24 cellular contexts compared by ENCODE assay signal in the genomic region with DNA sequence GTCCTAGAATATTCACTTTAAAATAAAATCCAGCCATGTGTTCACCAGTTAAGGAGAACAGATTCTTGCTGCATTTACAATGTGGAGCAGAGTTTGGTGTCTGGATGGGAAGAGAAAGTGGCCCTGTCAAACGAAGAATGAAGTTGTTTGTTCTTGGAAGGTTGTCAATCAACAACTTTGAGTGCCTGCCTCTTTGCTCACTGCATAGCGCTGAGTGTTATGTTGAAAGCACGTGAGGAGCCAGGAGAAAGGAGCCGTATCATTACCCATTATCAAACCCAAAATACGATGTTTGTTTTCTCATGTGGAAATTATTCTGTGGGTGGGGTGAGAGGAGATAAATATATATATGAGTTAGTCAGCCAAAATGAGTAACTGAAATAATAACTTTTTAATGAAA.
DNase-seq lines count a peak whose midpoint lies in the region; ATAC-seq and TF ChIP-seq lines count a peak whose summit lies in the region.
"Had no signal": no experiment of that assay in that cellular context is flagged by ENCODE, and none has a peak within 500 bp of the region (broad histone marks: within the 10 kb centered on the region; RNA-seq: fewer than 3 reads in every experiment).

No MANE protein-coding gene starts in this region.

- H3K36me3 ChIP-seq in lower lobe of right lung (no peaks in the 10 kb centered on the region), gastrocnemius medialis (no peaks in the 10 kb centered on the region)
- H3K36me3 ChIP-seq: BLaER1 treated with 17β-estradiol and CSF1 and Interleukin-3, amounts not matched to agents 10 nM and 100 nM had no signal

- H3K9me3 ChIP-seq in lower lobe of right lung, result no peaks in the 10 kb centered on the region
- no peaks in the 10 kb centered on the region for H3K9me3 ChIP-seq in gastrocnemius medialis
- H3K9me3 ChIP-seq: A549; BLaER1 treated with 17β-estradiol and CSF1 and Interleukin-3, amounts not matched to agents 10 nM and 100 nM had no signal

- peaks cover 0 to 5% (median 0%) of the 10 kb centered on the region in 6 donors for H3K9me3 Mint-ChIP-seq in immature natural killer cell
- H3K9me3 Mint-ChIP-seq: CD4-positive, alpha-beta T cell; CD8-positive, alpha-beta T cell had no signal

- peak; percentile 13 for DNase-seq in DMS53 (lab: John Stamatoyannopoulos, UW)
- no peak for DNase-seq in DMS53 treated with DMSO at 0.1 percent for 48 hours (lab: John Stamatoyannopoulos, UW; ENCODE audit: unreplicated experiment)
- peak; percentile 47 for DNase-seq in NCI-H510A treated with DMSO at 0.1 percent for 48 hours (lab: John Stamatoyannopoulos, UW)
- no peak for DNase-seq in NCI-H510A (lab: John Stamatoyannopoulos, UW)
- DNase-seq in COLO829 (ENCODE audit: low spot score), result peak; percentile 4
- DNase-seq in lower lobe of right lung, result no peak
- DNase-seq in immature natural killer cell, result no peak
- DNase-seq in gastrocnemius medialis, result no peak
- DNase-seq: AML-193; CD4-positive, alpha-beta T cell; CD8-positive, alpha-beta T cell; COR-L47; DMS 273 treated with DMSO at 0.1 percent for 48 hours; DMS153; DMS79; DND-41; EL; GDM1 had no signal

- intact Hi-C loops in lower lobe of right lung (cut with DNase I) (no loop called here), gastrocnemius medialis (cut with DNase I; ENCODE audit: low total_unique reads) (no loop called here)

- H3K27me3 ChIP-seq in lower lobe of right lung (ENCODE audit: low read depth) (no peaks in the 10 kb centered on the region), gastrocnemius medialis (no peaks in the 10 kb centered on the region)
- H3K27me3 ChIP-seq: BLaER1 treated with 17β-estradiol and CSF1 and Interleukin-3, amounts not matched to agents 10 nM and 100 nM had no signal

- no peaks in the 10 kb centered on the region for H3K4me1 Mint-ChIP-seq in immature natural killer cell
- H3K4me1 Mint-ChIP-seq: B cell had no signal

- in situ Hi-C loops in gastrocnemius medialis (cut with MboI; ENCODE audit: low sequenced_read_pairs in 4 of 4), result no loop called here

- no peak for TF ChIP-seq POLR2A in gastrocnemius medialis (IDR thresholded peaks at IDR 0.05)

- H3K4me1 ChIP-seq in lower lobe of right lung (peaks cover 4% of the 10 kb centered on the region), gastrocnemius medialis (no peaks in the 10 kb centered on the region)
- H3K4me1 ChIP-seq: A549 had no signal

- no peak overlapping the region for H3K27ac Mint-ChIP-seq in immature natural killer cell
- H3K27ac Mint-ChIP-seq: B cell; CD4-positive, alpha-beta T cell; CD8-positive, alpha-beta T cell had no signal

- H3K36me3 Mint-ChIP-seq in immature natural killer cell, result no peaks in the 10 kb centered on the region
- H3K36me3 Mint-ChIP-seq: CD8-positive, alpha-beta T cell had no signal

- TF ChIP-seq CTCF in lower lobe of right lung (IDR thresholded peaks at IDR 0.05), result no peak
- no peak for TF ChIP-seq CTCF in gastrocnemius medialis (IDR thresholded peaks at IDR 0.05 in 4 of 5, conservative IDR thresholded peaks at IDR 0.05 in 1 of 5)

- H3K27ac ChIP-seq in lower lobe of right lung (no peak overlapping the region), gastrocnemius medialis (no peak overlapping the region)
- H3K27ac ChIP-seq: 22Rv1; A549; BLaER1 treated with 17β-estradiol and CSF1 and Interleukin-3, amounts not matched to agents 10 nM and 100 nM; C4-2B had no signal

- ATAC-seq in lower lobe of right lung, result peak; percentile 48 to 54
- ATAC-seq in gastrocnemius medialis, result no peak
- ATAC-seq: A549; CD8-positive, alpha-beta T cell; GM12878 had no signal

- no peak overlapping the region for H3K4me3 Mint-ChIP-seq in immature natural killer cell
- H3K4me3 Mint-ChIP-seq: B cell; CD4-positive, alpha-beta T cell; CD8-positive, alpha-beta T cell had no signal

- H3K27me3 Mint-ChIP-seq in immature natural killer cell (ENCODE audit: low read depth in 3 of 3), result peaks cover 0 to 3% (median 0%) of the 10 kb centered on the region in 3 donors
- H3K27me3 Mint-ChIP-seq: CD4-positive, alpha-beta T cell had no signal

- H3K4me3 ChIP-seq in lower lobe of right lung (no peak overlapping the region), gastrocnemius medialis (no peak overlapping the region)
- H3K4me3 ChIP-seq: A549; BLaER1 treated with 17β-estradiol and CSF1 and Interleukin-3, amounts not matched to agents 10 nM and 100 nM; GM12878 had no signal

Comparison
In these comparisons a context has a peak if more than half of its experiments do, and no peak if none do; other contexts are left out.
1. DNase-seq: peak in DMS53 (single experiment), NCI-H510A treated with DMSO at 0.1 percent for 48 hours (single experiment) and COLO829 (single experiment); none in DMS53 treated with DMSO at 0.1 percent for 48 hours (single experiment), NCI-H510A (single experiment), lower lobe of right lung (single experiment), immature natural killer cell (0 of 3) and gastrocnemius medialis (0 of 2).
2. ATAC-seq: peak in lower lobe of right lung (2 of 2); none in gastrocnemius medialis (0 of 2).